ENCODE assay signal across 1 cellular context in the genomic region with DNA sequence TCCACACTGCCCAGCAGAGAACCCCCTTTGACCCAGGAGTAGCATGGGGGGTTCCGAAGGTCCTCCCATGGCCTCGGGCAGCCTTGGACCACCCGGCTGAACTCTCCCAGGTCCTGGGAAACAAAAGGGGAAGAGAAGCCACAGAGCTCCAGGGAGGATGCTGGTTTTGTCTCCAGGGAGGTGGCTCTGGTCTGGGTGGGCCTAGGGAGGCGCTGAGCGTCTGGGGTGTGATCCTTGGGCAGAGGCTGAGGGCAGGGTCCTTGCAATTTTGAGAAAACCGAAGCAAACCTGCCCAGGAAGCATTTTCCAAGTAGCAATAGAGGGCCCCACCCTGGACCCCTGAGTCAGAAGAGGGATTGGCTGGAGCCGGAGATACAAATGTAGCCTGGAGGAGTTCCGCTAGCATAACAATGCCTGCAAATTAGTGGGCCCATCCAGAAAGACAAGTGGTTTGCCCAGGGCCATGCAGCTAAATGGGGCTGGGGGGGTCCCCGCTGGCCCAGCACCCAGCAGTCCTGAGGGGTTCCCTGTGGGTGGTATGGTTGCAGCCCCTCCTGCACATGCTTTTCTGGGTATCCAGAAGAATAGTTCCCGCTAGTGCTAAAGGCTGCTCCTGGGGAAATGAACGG.
TF ChIP-seq lines count a peak whose summit lies in the region.

No MANE protein-coding gene starts in this region.

TF ChIP-seq in SK-N-SH, 30 proteins besides CTCF, POLR2A, EP300 and RAD21:
- TF ChIP-seq, protein P1, sequence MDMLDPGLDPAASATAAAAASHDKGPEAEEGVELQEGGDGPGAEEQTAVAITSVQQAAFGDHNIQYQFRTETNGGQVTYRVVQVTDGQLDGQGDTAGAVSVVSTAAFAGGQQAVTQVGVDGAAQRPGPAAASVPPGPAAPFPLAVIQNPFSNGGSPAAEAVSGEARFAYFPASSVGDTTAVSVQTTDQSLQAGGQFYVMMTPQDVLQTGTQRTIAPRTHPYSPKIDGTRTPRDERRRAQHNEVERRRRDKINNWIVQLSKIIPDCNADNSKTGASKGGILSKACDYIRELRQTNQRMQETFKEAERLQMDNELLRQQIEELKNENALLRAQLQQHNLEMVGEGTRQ (IDR thresholded peaks at IDR 0.05; ENCODE audit: borderline replicate concordance, low read depth, low read length) = no peak
- TF ChIP-seq POLR2AphosphoS5 (IDR thresholded peaks at IDR 0.05; ENCODE audit: low read depth, low read length) = no peak
- TF ChIP-seq SIN3A (IDR thresholded peaks at IDR 0.05; ENCODE audit: borderline replicate concordance, low read depth, low read length) = no peak
- TF ChIP-seq EZH2phosphoT487 (IDR thresholded peaks at IDR 0.05; ENCODE audit: borderline replicate concordance, low read depth) = no peak
- no peak for TF ChIP-seq FOXJ3 (CRISPR knock-in tag; IDR thresholded peaks at IDR 0.05)
- TF ChIP-seq FOXM1 (IDR thresholded peaks at IDR 0.05; ENCODE audit: low read depth) = no peak
- TF ChIP-seq GABPA (IDR thresholded peaks at IDR 0.05; ENCODE audit: low read depth) = no peak
- TF ChIP-seq RCOR1 (IDR thresholded peaks at IDR 0.05; ENCODE audit: low read length) = no peak
- TF ChIP-seq, protein P2, sequence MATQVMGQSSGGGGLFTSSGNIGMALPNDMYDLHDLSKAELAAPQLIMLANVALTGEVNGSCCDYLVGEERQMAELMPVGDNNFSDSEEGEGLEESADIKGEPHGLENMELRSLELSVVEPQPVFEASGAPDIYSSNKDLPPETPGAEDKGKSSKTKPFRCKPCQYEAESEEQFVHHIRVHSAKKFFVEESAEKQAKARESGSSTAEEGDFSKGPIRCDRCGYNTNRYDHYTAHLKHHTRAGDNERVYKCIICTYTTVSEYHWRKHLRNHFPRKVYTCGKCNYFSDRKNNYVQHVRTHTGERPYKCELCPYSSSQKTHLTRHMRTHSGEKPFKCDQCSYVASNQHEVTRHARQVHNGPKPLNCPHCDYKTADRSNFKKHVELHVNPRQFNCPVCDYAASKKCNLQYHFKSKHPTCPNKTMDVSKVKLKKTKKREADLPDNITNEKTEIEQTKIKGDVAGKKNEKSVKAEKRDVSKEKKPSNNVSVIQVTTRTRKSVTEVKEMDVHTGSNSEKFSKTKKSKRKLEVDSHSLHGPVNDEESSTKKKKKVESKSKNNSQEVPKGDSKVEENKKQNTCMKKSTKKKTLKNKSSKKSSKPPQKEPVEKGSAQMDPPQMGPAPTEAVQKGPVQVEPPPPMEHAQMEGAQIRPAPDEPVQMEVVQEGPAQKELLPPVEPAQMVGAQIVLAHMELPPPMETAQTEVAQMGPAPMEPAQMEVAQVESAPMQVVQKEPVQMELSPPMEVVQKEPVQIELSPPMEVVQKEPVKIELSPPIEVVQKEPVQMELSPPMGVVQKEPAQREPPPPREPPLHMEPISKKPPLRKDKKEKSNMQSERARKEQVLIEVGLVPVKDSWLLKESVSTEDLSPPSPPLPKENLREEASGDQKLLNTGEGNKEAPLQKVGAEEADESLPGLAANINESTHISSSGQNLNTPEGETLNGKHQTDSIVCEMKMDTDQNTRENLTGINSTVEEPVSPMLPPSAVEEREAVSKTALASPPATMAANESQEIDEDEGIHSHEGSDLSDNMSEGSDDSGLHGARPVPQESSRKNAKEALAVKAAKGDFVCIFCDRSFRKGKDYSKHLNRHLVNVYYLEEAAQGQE (IDR thresholded peaks at IDR 0.05; ENCODE audit: low read depth, low read length) = no peak
- no peak for TF ChIP-seq NRF1 (IDR thresholded peaks at IDR 0.05; ENCODE audit: low read depth, low read length)
- no peak for TF ChIP-seq ELF1 (IDR thresholded peaks at IDR 0.05)
- TF ChIP-seq TEAD4 (IDR thresholded peaks at IDR 0.05; ENCODE audit: borderline replicate concordance, insufficient read depth) = no peak
- no peak for TF ChIP-seq TAF1 (IDR thresholded peaks at IDR 0.05; ENCODE audit: borderline replicate concordance, low read depth, low read length)
- no peak for TF ChIP-seq RXRA (IDR thresholded peaks at IDR 0.05; ENCODE audit: borderline replicate concordance, low read depth)
- no peak for TF ChIP-seq NFIC (IDR thresholded peaks at IDR 0.05; ENCODE audit: borderline replicate concordance)
- no peak for TF ChIP-seq MEF2A (IDR thresholded peaks at IDR 0.05; ENCODE audit: borderline replicate concordance, low read depth)
TF ChIP-seq in SK-N-SH: peak in this region for 0.
